Comparison of ENCODE assay signal across 26 cellular contexts in the genomic region with DNA sequence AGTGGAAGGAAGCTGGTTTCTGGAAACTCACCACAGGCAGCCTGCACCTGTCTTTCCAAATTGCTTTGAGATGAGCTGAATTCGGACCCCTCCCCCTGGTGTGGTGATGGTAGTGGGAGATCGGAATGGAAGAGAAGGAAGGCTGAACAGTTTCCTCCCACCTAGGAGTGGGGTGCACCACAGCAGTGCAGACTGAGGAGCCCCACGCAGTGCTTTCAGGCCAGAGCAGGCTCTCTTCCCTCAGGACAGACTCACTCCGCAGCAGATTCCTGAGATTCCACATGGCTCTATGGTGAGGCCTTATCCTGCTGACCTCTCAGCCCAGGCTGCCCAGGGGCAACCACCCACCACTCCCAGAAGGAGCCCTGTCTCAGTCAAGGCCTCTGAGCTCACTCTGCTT.
DNase-seq lines count a peak whose midpoint lies in the region; ATAC-seq and TF ChIP-seq lines count a peak whose summit lies in the region.
"Had no signal": no experiment of that assay in that cellular context is flagged by ENCODE, and none has a peak within 500 bp of the region (broad histone marks: within the 10 kb centered on the region; RNA-seq: fewer than 3 reads in every experiment).

No MANE protein-coding gene starts in this region.

- no peak overlapping the region for H2AFZ ChIP-seq in PC-3 (ENCODE audit: low read length)

- TF ChIP-seq CTCF in PC-3 (conservative IDR thresholded peaks at IDR 0.05; ENCODE audit: low read depth, low read length) (no peak), esophagus muscularis mucosa (IDR thresholded peaks at IDR 0.05) (no peak), nephron (IDR thresholded peaks at IDR 0.05; ENCODE audit: unreplicated experiment in 3 of 3) (no peak), type B pancreatic cell (conservative IDR thresholded peaks at IDR 0.05) (no peak)

- ATAC-seq in PC-3, result no peak
- no peak for ATAC-seq in stimulated activated naive CD8-positive, alpha-beta T cell treated with anti-CD3 and anti-CD28 coated beads, Interleukin-15, Interleukin-2, amounts not matched to agents 100 U/mL and 50 U/mL, for 24 hours
- no peak for ATAC-seq in aorta (ENCODE audit: low FRiP score)
- ATAC-seq in HG03025 (IDR thresholded peaks at IDR 0.05; ENCODE audit: low FRiP score, unreplicated experiment), result no peak
- ATAC-seq: effector memory CD8-positive, alpha-beta T cell; gastroesophageal sphincter had no signal

- WGBS in esophagus muscularis mucosa, result 86% methylated on average over 4 of the region's 4 CpGs
- 90% methylated on average over 4 of the region's 4 CpGs for WGBS in aorta, 2 donors

- H3K36me3 ChIP-seq in PC-3 (ENCODE audit: low read depth, low read length), result no peaks in the 10 kb centered on the region
- no peaks in the 10 kb centered on the region for H3K36me3 ChIP-seq in esophagus muscularis mucosa
- no peaks in the 10 kb centered on the region for H3K36me3 ChIP-seq in aorta (ENCODE audit: control insufficient read depth in 1 of 2, insufficient read depth in 2 of 2, low read length in 1 of 2)
- H3K36me3 ChIP-seq: breast epithelium, gastroesophageal sphincter had no signal

- no peaks in the 10 kb centered on the region for H4K20me1 ChIP-seq in PC-3 (ENCODE audit: low read length)

- TF ChIP-seq EP300 in esophagus muscularis mucosa (IDR thresholded peaks at IDR 0.05), result no peak

- H3K4me3 ChIP-seq in PC-3 (ENCODE audit: low read length) (no peak overlapping the region), esophagus muscularis mucosa (no peak overlapping the region), aorta (ENCODE audit: low read length in 2 of 2) (no peak overlapping the region)
- H3K4me3 ChIP-seq: breast epithelium, gastroesophageal sphincter had no signal

- H3K4me1 ChIP-seq in PC-3 (ENCODE audit: insufficient read depth, low read length), result peaks cover 19% of the 10 kb centered on the region
- no peaks in the 10 kb centered on the region for H3K4me1 ChIP-seq in esophagus muscularis mucosa
- H3K4me1 ChIP-seq in aorta (ENCODE audit: control insufficient read depth in 1 of 2, insufficient read depth in 2 of 2, low read length in 2 of 2), result peaks cover 0 to 2% of the 10 kb centered on the region in 2 donors
- H3K4me1 ChIP-seq: breast epithelium, gastroesophageal sphincter had no signal

- H3K4me3 Mint-ChIP-seq in nephron (no peak overlapping the region), type B pancreatic cell (no peak overlapping the region)
- H3K4me3 Mint-ChIP-seq: activated CD4-positive, alpha-beta T cell treated with anti-CD3 and anti-CD28 coated beads, Interleukin-2, amount 10 ng/mL, durations not matched to agents 24 days and 14 days; CD4-positive, alpha-beta memory T cell; effector memory CD8-positive, alpha-beta T cell; T-helper 2 cell treated with Interferon-gamma antibody and Interleukin-4, amounts not matched to agents 5 μg/mL and 100 μg/mL, for 36 hours had no signal

- peak overlapping the region; percentile 28 for H3K4me2 ChIP-seq in PC-3 (ENCODE audit: low read length)

- CTCF ChIA-PET in PC-3 (lab: Charles Lee), result no interaction called here

- H3K9me3 ChIP-seq in PC-3 (ENCODE audit: low read length) (no peaks in the 10 kb centered on the region), esophagus muscularis mucosa (no peaks in the 10 kb centered on the region), aorta (ENCODE audit: control insufficient read depth, low read length) (no peaks in the 10 kb centered on the region)
- H3K9me3 ChIP-seq: breast epithelium, gastroesophageal sphincter had no signal

- H3K27me3 ChIP-seq in PC-3 (ENCODE audit: low read length), result no peaks in the 10 kb centered on the region
- no peaks in the 10 kb centered on the region for H3K27me3 ChIP-seq in esophagus muscularis mucosa
- H3K27me3 ChIP-seq in aorta (ENCODE audit: control insufficient read depth in 1 of 2, insufficient read depth in 2 of 2, low read length in 1 of 2), result no peaks in the 10 kb centered on the region
- H3K27me3 ChIP-seq: breast epithelium, gastroesophageal sphincter had no signal

- no peaks in the 10 kb centered on the region for H3K27me3 Mint-ChIP-seq in nephron (ENCODE audit: low read depth)
- no peaks in the 10 kb centered on the region for H3K27me3 Mint-ChIP-seq in type B pancreatic cell
- H3K27me3 Mint-ChIP-seq: CD4-positive, alpha-beta memory T cell had no signal

- DNase-seq in PC-3 (no peak), esophagus muscularis mucosa (ENCODE audit: extremely low spot score) (peak; percentile 79), type B pancreatic cell (ENCODE audit: extremely low spot score, unreplicated experiment) (no peak), aorta (no peak)
- no peak for DNase-seq in stimulated activated naive CD8-positive, alpha-beta T cell treated with anti-CD3 and anti-CD28 coated beads, Interleukin-15, Interleukin-2, amounts not matched to agents 100 U/mL and 50 U/mL, for 24 hours
- DNase-seq: activated CD4-positive, alpha-beta T cell treated with anti-CD3 and anti-CD28 coated beads, Interleukin-2, amount 10 ng/mL, durations not matched to agents 24 days and 14 days; activated naive CD4-positive, alpha-beta T cell; activated T-cell treated with anti-CD3 and anti-CD28 coated beads, Interleukin-2, amount 50 U/mL, for 48 hours; CD4-positive, alpha-beta memory T cell; effector memory CD8-positive, alpha-beta T cell; GF-D8; Karpas-422; kidney; MV-4-11; NCI-H146; NCI-H2171 treated with DMSO at 0.1 percent for 48 hours; NCI-H69; RPMI8226; stimulated activated CD4-positive, alpha-beta T cell treated with anti-CD3 and anti-CD28 coated beads, Interleukin-12 subunit alpha, Interleukin-12 subunit beta, amount 100 ng/mL, for 4 hours; stimulated activated CD4-positive, alpha-beta T cell treated with anti-CD3 and anti-CD28 coated beads, Interleukin-4, amount 100 ng/mL, for 24 hours; stimulated activated naive CD4-positive, alpha-beta T cell had no signal

- no peak for TF ChIP-seq POLR2A in esophagus muscularis mucosa (IDR thresholded peaks at IDR 0.05; ENCODE audit: low read depth)

- H3K36me3 Mint-ChIP-seq in nephron (ENCODE audit: low read depth) (no peaks in the 10 kb centered on the region), type B pancreatic cell (no peaks in the 10 kb centered on the region)
- H3K36me3 Mint-ChIP-seq: CD4-positive, alpha-beta memory T cell had no signal

- H3K27ac ChIP-seq in PC-3 (ENCODE audit: low read length), result no peak overlapping the region
- H3K27ac ChIP-seq in esophagus muscularis mucosa (replicated peaks in 1 of 4), result no peak overlapping the region
- H3K27ac ChIP-seq in aorta (ENCODE audit: low read depth in 1 of 2, low read length in 2 of 2), result no peak overlapping the region
- H3K27ac ChIP-seq: breast epithelium, gastroesophageal sphincter had no signal

- H3K27ac Mint-ChIP-seq in nephron, result peak overlapping the region in 2 of 3 experiments; percentile 2 to 39
- peak overlapping the region; percentile 14 for H3K27ac Mint-ChIP-seq in type B pancreatic cell
- H3K27ac Mint-ChIP-seq: activated CD4-positive, alpha-beta T cell treated with anti-CD3 and anti-CD28 coated beads, Interleukin-2, amount 10 ng/mL, durations not matched to agents 24 days and 14 days; T-helper 2 cell treated with Interferon-gamma antibody and Interleukin-4, amounts not matched to agents 5 μg/mL and 100 μg/mL, for 36 hours had no signal

- no peak overlapping the region for H3K9ac ChIP-seq in PC-3 (ENCODE audit: low read length)

- BruUV-seq in PC-3 (replicated peaks; lab: Mats Ljungman, UMichigan), result no TSS peak

- H3K9me3 Mint-ChIP-seq in nephron (peaks cover 2% of the 10 kb centered on the region), type B pancreatic cell (no peaks in the 10 kb centered on the region)
- H3K9me3 Mint-ChIP-seq: activated CD4-positive, alpha-beta T cell treated with anti-CD3 and anti-CD28 coated beads, Interleukin-2, amount 10 ng/mL, durations not matched to agents 24 days and 14 days; CD4-positive, alpha-beta memory T cell; effector memory CD8-positive, alpha-beta T cell; T-helper 2 cell treated with Interferon-gamma antibody and Interleukin-4, amounts not matched to agents 5 μg/mL and 100 μg/mL, for 36 hours had no signal

- peaks cover 34% of the 10 kb centered on the region for H3K4me1 Mint-ChIP-seq in nephron
- H3K4me1 Mint-ChIP-seq in type B pancreatic cell (ENCODE audit: unreplicated experiment), result peaks cover 25% of the 10 kb centered on the region
- H3K4me1 Mint-ChIP-seq: activated CD4-positive, alpha-beta T cell treated with anti-CD3 and anti-CD28 coated beads, Interleukin-2, amount 10 ng/mL, durations not matched to agents 24 days and 14 days; CD4-positive, alpha-beta memory T cell had no signal

- intact Hi-C loops in PC-3 (cut with micrococcal nuclease), result no loop called here
- intact Hi-C loops in esophagus muscularis mucosa (cut with DNase I), result no loop called here
- intact Hi-C loops in aorta (cut with DNase I), result no loop called here

- POLR2A ChIA-PET in PC-3 (lab: Charles Lee; ENCODE audit: unreplicated experiment), result no interaction called here

- no peaks in the 10 kb centered on the region for H3K9me2 ChIP-seq in PC-3 (replicated peaks; ENCODE audit: low read length)

- H3F3A ChIP-seq in PC-3 (ENCODE audit: low read length, unreplicated experiment), result no peaks in the 10 kb centered on the region

- no peaks in the 10 kb centered on the region for H3K79me2 ChIP-seq in PC-3 (ENCODE audit: low read length)
